In the genomic region with DNA sequence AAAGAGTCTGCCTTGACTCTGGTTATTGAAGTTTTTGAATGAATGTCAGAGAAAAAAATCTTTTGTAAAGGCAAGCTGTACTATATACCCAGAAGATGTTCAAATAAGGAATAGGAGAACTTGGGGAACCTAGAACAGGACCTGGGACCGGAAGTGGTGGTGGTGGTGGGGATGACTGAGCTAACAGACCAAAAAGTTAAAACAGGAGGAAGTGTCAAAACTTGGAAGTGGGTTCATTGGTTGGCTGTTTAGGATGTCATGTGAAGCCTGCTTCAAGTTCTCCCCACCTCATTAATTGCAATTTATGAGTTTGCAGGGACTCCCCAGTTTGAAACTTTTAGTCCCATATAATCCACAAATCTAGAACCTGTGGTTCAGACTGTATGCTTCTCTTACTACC, we compare ENCODE assay signal across 9 cellular contexts. TPM values are rescaled to one million over a fixed set of nuclear protein-coding genes. Genes with fewer than 3 reads are reported as not detected.
DNase-seq lines count a peak whose midpoint lies in the region; ATAC-seq, FAIRE-seq and TF ChIP-seq lines count a peak whose summit lies in the region.
"Had no signal": no experiment of that assay in that cellular context is flagged by ENCODE, and none has a peak within 500 bp of the region (broad histone marks: within the 10 kb centered on the region; RNA-seq: fewer than 3 reads in every experiment).

No MANE protein-coding gene starts in this region.

- no peak overlapping the region for H3K9ac ChIP-seq in K562 (ENCODE audit: insufficient read depth in 1 of 2, low read depth in 2 of 2, low read length in 2 of 2)

- CTCF ChIA-PET in K562 (lab: Yijun Ruan, JAX; ENCODE audit: low intra/inter-chr PET ratio) = no interaction called here

- TF ChIP-seq EP300 in K562 (IDR thresholded peaks at IDR 0.05; ENCODE audit: low read length) (no peak), upper lobe of left lung (IDR thresholded peaks at IDR 0.05) (no peak)

- no peaks in the 10 kb centered on the region for H3K9me1 ChIP-seq in K562 (ENCODE audit: control insufficient read depth, insufficient read depth, low read length)

- H4K20me1 ChIP-seq in K562 (replicated peaks; ENCODE audit: control insufficient read depth, insufficient read depth, low read length) = 0 out of 2 replicates have a peak, but pooled peaks cover 4% of the 10 kb centered on the region

- no peak overlapping the region for H3K4me2 ChIP-seq in K562 (ENCODE audit: insufficient read depth, low read length)

- no peaks in the 10 kb centered on the region for H3K79me2 ChIP-seq in K562 (ENCODE audit: control insufficient read depth, insufficient read depth, low read length)

- no peak overlapping the region for H2AFZ ChIP-seq in K562 (ENCODE audit: low read depth, low read length)

- H3K4me1 ChIP-seq in K562 (replicated peaks in 1 of 2; ENCODE audit: control insufficient read depth in 2 of 2, insufficient read depth in 2 of 2, low read length in 2 of 2) (peaks cover 0 to 7% of the 10 kb centered on the region in 2 experiments; a peak in 2 of 5 replicates), upper lobe of left lung (peaks cover 6 to 29% (median 14%) of the 10 kb centered on the region in 4 donors)

- H3K36me3 Mint-ChIP-seq in HFFc6 (ENCODE audit: low read depth) = peaks cover 6% of the 10 kb centered on the region

- H3K9me3 ChIP-seq in K562 (replicated peaks; ENCODE audit: control insufficient read depth, insufficient read depth, low read depth, low read length) (no peaks in the 10 kb centered on the region), upper lobe of left lung (peaks cover 0 to 6% (median 3%) of the 10 kb centered on the region in 4 donors)

- H3K9me3 Mint-ChIP-seq in HFFc6 = peaks cover 13% of the 10 kb centered on the region

- TF ChIP-seq RAD21 in K562 (CRISPR knock-in tag; conservative IDR thresholded peaks at IDR 0.05 in 1 of 2, IDR thresholded peaks at IDR 0.05 in 1 of 2) = no peak

- TF ChIP-seq POLR2A in K562 (conservative IDR thresholded peaks at IDR 0.05) (no peak), upper lobe of left lung (IDR thresholded peaks at IDR 0.05) (no peak)

- H3K36me3 ChIP-seq in K562 (ENCODE audit: control insufficient read depth, insufficient read depth, low read length) (no peaks in the 10 kb centered on the region), upper lobe of left lung (no peaks in the 10 kb centered on the region)

- H3K27ac ChIP-seq in K562 (ENCODE audit: extremely low read depth, low read depth, low read length) = no peak overlapping the region
- peak overlapping the region; percentile 67 to 82 (median 70) for H3K27ac ChIP-seq in upper lobe of left lung

- POLR2A ChIA-PET in K562 (lab: Yijun Ruan, JAX) = interaction anchor here (0.7 to 0.9 kb wide), 2 partner anchors 9 to 362 kb away, joined by 3 to 4 read pairs; no protein-coding TSS in a partner anchor

- intact Hi-C loops in K562 (cut with micrococcal nuclease) = no loop called here

- 18% methylated on average over 1 of the region's 1 CpG for WGBS in K562 (ENCODE audit: insufficient coverage, low coverage, missing lambda C conversion rate)
- WGBS in upper lobe of left lung, 2 donors = 50 to 63% methylated on average over 1 of the region's 1 CpG

- DNase-seq in stimulated activated CD4-positive, alpha-beta T cell treated with anti-CD3 and anti-CD28 coated beads, Interleukin-15, amount 100 ng/mL, for 24 hours = peak; percentile 59
- DNase-seq in stimulated activated CD4-positive, alpha-beta T cell treated with anti-CD3 and anti-CD28 coated beads, Interleukin-4, amount 100 ng/mL, for 1 hour = no peak
- peak; percentile 92 for DNase-seq in NOMO-1 treated with dmso at 0.1 percent for 144 hours (lab: John Stamatoyannopoulos, UW; ENCODE audit: unreplicated experiment)
- DNase-seq in K562 (ENCODE audit: extremely low read depth in 1 of 4, low spot score in 3 of 4) = no peak
- peak in 1 of 2 donors; percentile 82 for DNase-seq in upper lobe of left lung
- no peak for DNase-seq in effector CD4-positive, alpha-beta T cell
- DNase-seq in globus pallidus (ENCODE audit: low spot score) = no peak
- DNase-seq in HFFc6 = no peak

- H3K4me1 Mint-ChIP-seq in HFFc6 (ENCODE audit: low read depth) = peaks cover 49% of the 10 kb centered on the region

- H3K27me3 Mint-ChIP-seq in HFFc6 (ENCODE audit: insufficient read depth) = peaks cover 10% of the 10 kb centered on the region

- no peak overlapping the region for H3K4me3 Mint-ChIP-seq in HFFc6
- H3K4me3 Mint-ChIP-seq: type B pancreatic cell had no signal

- no peak for ATAC-seq in K562
- peak; percentile 48 to 56 for ATAC-seq in upper lobe of left lung (ENCODE audit: low FRiP score in 2 of 2)

- H3K27ac Mint-ChIP-seq in HFFc6 = no peak overlapping the region
- H3K27ac Mint-ChIP-seq: type B pancreatic cell had no signal

- H3K4me3 ChIP-seq in K562 (no peak overlapping the region), upper lobe of left lung (no peak overlapping the region)

- 0 out of 5 replicates have a peak, but pooled peaks cover 0 to 3% of the 10 kb centered on the region in 2 experiments for H3K27me3 ChIP-seq in K562 (ENCODE audit: control insufficient read depth in 2 of 2, insufficient read depth in 2 of 2, low read length in 2 of 2)
- H3K27me3 ChIP-seq in upper lobe of left lung = no peaks in the 10 kb centered on the region

- TF ChIP-seq CTCF in K562 (IDR thresholded peaks at IDR 0.05 in 2 of 3, conservative IDR thresholded peaks at IDR 0.05 in 1 of 3; ENCODE audit: insufficient read depth in 2 of 3, low read depth in 1 of 3, low read length in 3 of 3) (no peak), upper lobe of left lung (IDR thresholded peaks at IDR 0.05) (no peak), HFFc6 (IDR thresholded peaks at IDR 0.05) (no peak)

- no peak for FAIRE-seq in K562 (lab: Jason Lieb, UNC)

- in situ Hi-C loops in K562 (cut with MboI) = no loop called here

- no TSS peak for BruUV-seq in K562 (replicated peaks; lab: Mats Ljungman, UMichigan)

TF ChIP-seq in K562, 482 proteins besides CTCF, POLR2A, EP300 and RAD21:
- TF ChIP-seq MITF (IDR thresholded peaks at IDR 0.05) (no peak), GABPA (tag; conservative IDR thresholded peaks at IDR 0.05; ENCODE audit: low read depth) (peak; percentile 42; the same call in 1 of the 2 replicates)
- TF ChIP-seq, protein P1, sequence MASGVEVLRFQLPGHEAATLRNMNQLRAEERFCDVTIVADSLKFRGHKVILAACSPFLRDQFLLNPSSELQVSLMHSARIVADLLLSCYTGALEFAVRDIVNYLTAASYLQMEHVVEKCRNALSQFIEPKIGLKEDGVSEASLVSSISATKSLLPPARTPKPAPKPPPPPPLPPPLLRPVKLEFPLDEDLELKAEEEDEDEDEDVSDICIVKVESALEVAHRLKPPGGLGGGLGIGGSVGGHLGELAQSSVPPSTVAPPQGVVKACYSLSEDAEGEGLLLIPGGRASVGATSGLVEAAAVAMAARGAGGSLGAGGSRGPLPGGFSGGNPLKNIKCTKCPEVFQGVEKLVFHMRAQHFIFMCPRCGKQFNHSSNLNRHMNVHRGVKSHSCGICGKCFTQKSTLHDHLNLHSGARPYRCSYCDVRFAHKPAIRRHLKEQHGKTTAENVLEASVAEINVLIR (CRISPR knock-in tag; IDR thresholded peaks at IDR 0.05) = no peak

RNA-seq across cellular contexts. Expression of gene PLXNC1, which starts 26.2 kb away (rescaled TPM):
- 0.32 and 0.37 TPM in 2 replicates for total RNA-seq in K562 (2011; cell fraction: chromatin; rRNA removed; ENCODE audit: low replicate concordance)
- under 0.01 TPM in 1 of 2 replicates, not detected in the other for total RNA-seq in K562 (2011; cell fraction: nucleolus; rRNA removed)
- total RNA-seq in K562 (2011; cell fraction: nucleoplasm; rRNA removed) = 0.23 and 0.29 TPM in 2 replicates
- total RNA-seq in K562 (2014; rRNA removed) (0.14 and 0.16 TPM in 2 replicates), K562 (2014; rRNA removed; fragmentation: Illumina TruSeq; extraction: Trizol) (0.18 and 0.45 TPM in 2 replicates), K562 (2015; rRNA removed; fragmentation: Illumina TruSeq; extraction: Trizol) (0.30 and 0.87 TPM in 2 replicates), K562 (2021) (0.33 and 0.42 TPM in 2 replicates), upper lobe of left lung (10 to 100 TPM; 14.1 to 51.3 (median 24.6) TPM)
- polyA plus RNA-seq in K562 (2011; rRNA removed) (0.12 and 0.53 TPM in 2 replicates), K562 (2014; fragmentation: Illumina TruSeq; extraction: Trizol) (0.21 and 0.44 TPM in 2 replicates), K562 (2014; fragmentation: Nextera tagmentation; extraction: Ambion mirVana) (under 1 TPM; 0.28 to 0.55 TPM), K562 (2014; rRNA removed) (0.08 TPM in 2 replicates)
- polyA plus RNA-seq in K562 (2011; cell fraction: cytosol; rRNA removed) = 0.01 and 0.25 TPM in 2 replicates
- 0.14 and 0.77 TPM in 2 replicates for polyA plus RNA-seq in K562 (2011; cell fraction: nucleus; rRNA removed)
- polyA plus RNA-seq in K562 (2012) = 0.59 and 1.0 TPM in 2 replicates
- 0.12 and 1.7 TPM in 2 replicates for polyA minus RNA-seq in K562 (2011; rRNA and poly(A)+ RNA removed)
- polyA minus RNA-seq in K562 (2011; cell fraction: cytosol; rRNA and poly(A)+ RNA removed) = 0.76 TPM in 1 of 2 replicates, not detected in the other
- polyA minus RNA-seq in K562 (2011; cell fraction: nucleus; rRNA and poly(A)+ RNA removed) = under 0.01 and 1.2 TPM in 2 replicates
- total RNA-seq in HFFc6 (2021; fragmentation: NEBNext Ultra II Directional; extraction: Animal tissue kit (Norgen Biotek cat#: 25700)) = under 1 TPM; 0.18 to 0.40 (median 0.22) TPM

Comparison
In these comparisons a context has a peak if more than half of its experiments do, and no peak if none do; other contexts are left out.
1. DNase-seq: peak in stimulated activated CD4-positive, alpha-beta T cell treated with anti-CD3 and anti-CD28 coated beads, Interleukin-15, amount 100 ng/mL, for 24 hours (single experiment) and NOMO-1 treated with dmso at 0.1 percent for 144 hours (single experiment); none in stimulated activated CD4-positive, alpha-beta T cell treated with anti-CD3 and anti-CD28 coated beads, Interleukin-4, amount 100 ng/mL, for 1 hour (single experiment), K562 (0 of 4), effector CD4-positive, alpha-beta T cell (single experiment), globus pallidus (single experiment) and HFFc6 (single experiment).
2. RNA of gene PLXNC1, which starts 26.2 kb away (total RNA-seq): 14.1 to 51.3 TPM in upper lobe of left lung; under 0.01 to 0.87 TPM in K562 and 0.18 to 0.40 TPM in HFFc6; every median in the first group is over 4 times any median in the second.